Comparison of ENCODE assay signal across 5 cellular contexts in the genomic region with DNA sequence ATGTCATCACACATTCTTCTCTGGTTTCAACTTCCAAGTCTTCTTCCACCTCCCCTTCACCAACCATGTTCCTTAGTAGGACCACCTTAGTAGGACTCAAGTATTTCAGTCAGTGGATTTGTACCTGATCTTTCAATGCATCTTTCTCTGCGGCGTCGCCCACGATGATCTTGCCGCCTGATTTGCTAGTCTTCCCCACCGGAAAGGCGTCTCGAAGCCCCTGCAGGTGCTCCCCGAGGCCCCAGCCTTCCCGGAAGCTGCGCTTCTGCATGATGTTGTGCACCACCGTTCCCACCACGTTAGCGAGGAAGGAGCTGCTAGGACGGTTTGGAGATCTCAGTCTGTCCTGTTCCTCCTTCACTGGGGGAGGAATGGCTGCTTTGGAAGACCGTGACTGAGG.
DNase-seq lines count a peak whose midpoint lies in the region; ATAC-seq, FAIRE-seq and TF ChIP-seq lines count a peak whose summit lies in the region.
"Not testable (repeated sequence)": the region's sequence is repeated elsewhere in the genome, so short reads cannot be mapped to it uniquely, and the experiment has no call there.

No MANE protein-coding gene starts in this region.

- not testable (repeated sequence) for FAIRE-seq in kidney (lab: Jason Lieb, UNC)

- DNase-seq in RPMI8226, result peak; percentile 3
- DNase-seq in Right ventricle myocardium inferior (ENCODE audit: missing footprints), result peak; percentile 20
- DNase-seq in kidney, result peak; percentile 43
- peak; percentile 80 for DNase-seq in mesenteric fat pad (ENCODE audit: low spot score)
- peak; percentile 13 for DNase-seq in testis

- ATAC-seq in Right ventricle myocardium inferior, result not testable (repeated sequence)

- 42 to 85% methylated on average over 12 to 16 of the region's 16 CpGs for WGBS in testis, 2 donors

- not testable (repeated sequence) for H3K9ac ChIP-seq in kidney (ENCODE audit: low read length in 2 of 2)

- TF ChIP-seq POLR2A in testis (IDR thresholded peaks at IDR 0.05), result not testable (repeated sequence)

- H3K27ac ChIP-seq in kidney (ENCODE audit: low read depth in 2 of 2, low read length in 2 of 2); testis: not testable (repeated sequence)

- intact Hi-C loops in Right ventricle myocardium inferior (cut with DNase I); kidney (cut with DNase I); testis (cut with DNase I; ENCODE audit: low total_unique reads): not testable (repeated sequence)

- not testable (repeated sequence) for H3K4me3 ChIP-seq in kidney (ENCODE audit: low read length in 2 of 2); testis

- TF ChIP-seq CTCF in kidney (IDR thresholded peaks at IDR 0.05; ENCODE audit: borderline replicate concordance, extremely low read depth, insufficient read depth); testis (IDR thresholded peaks at IDR 0.05): not testable (repeated sequence)

- H3K27me3 ChIP-seq in testis, result not testable (repeated sequence)

- H3K36me3 ChIP-seq in kidney (ENCODE audit: control insufficient read depth in 1 of 2, insufficient read depth in 2 of 2, low read length in 2 of 2); testis (ENCODE audit: low read depth, missing control alignments): not testable (repeated sequence)

- not testable (repeated sequence) for H3K9me3 ChIP-seq in kidney (ENCODE audit: control insufficient read depth in 1 of 2, low read length in 2 of 2); testis

- H3K4me1 ChIP-seq in kidney (ENCODE audit: control insufficient read depth in 1 of 2, insufficient read depth in 1 of 2, low read depth in 1 of 2, low read length in 2 of 2); testis: not testable (repeated sequence)

Comparison
In these comparisons a context has a peak if more than half of its experiments do, and no peak if none do; other contexts are left out.
1. DNase-seq: peak in every context shown above with its lines; median percentile 80 in mesenteric fat pad; 43 in kidney; 20 in Right ventricle myocardium inferior; 13 in testis; 3 in RPMI8226.